In genomic region chr2:216518566-216519119, GRCh38 we compare ENCODE assay signal across 7 cellular contexts. TPM values are rescaled to one million over a fixed set of nuclear protein-coding genes. Genes with fewer than 3 reads are reported as not detected.
DNase-seq lines count a peak whose midpoint lies in the region; ATAC-seq and TF ChIP-seq lines count a peak whose summit lies in the region.
"Not testable (repeated sequence)": the region's sequence is repeated elsewhere in the genome, so short reads cannot be mapped to it uniquely, and the experiment has no call there.

No MANE protein-coding gene starts in this region.

- not testable (repeated sequence) for H3K27ac Mint-ChIP-seq in activated naive CD4-positive, alpha-beta T cell treated with anti-CD3 and anti-CD28 coated beads, Interleukin-2, amount 50 U/mL, for 72 hours
- H3K27ac Mint-ChIP-seq in osteocyte (ENCODE audit: unreplicated experiment), result peak overlapping the region; percentile 35

- peaks cover 17% of the 10 kb centered on the region for H3K4me1 Mint-ChIP-seq in osteocyte (ENCODE audit: unreplicated experiment)

- not testable (repeated sequence) for H3K27ac ChIP-seq in HEK293 (ENCODE audit: extremely low read depth, low read depth, low read length); Panc1 (ENCODE audit: low read length); coronary artery

- H3K27me3 Mint-ChIP-seq in osteocyte (ENCODE audit: unreplicated experiment), result not testable (repeated sequence)

- not testable (repeated sequence) for H3K27me3 ChIP-seq in Panc1 (ENCODE audit: control insufficient read depth, insufficient read depth, low read length)

- H3K9me3 Mint-ChIP-seq in activated naive CD4-positive, alpha-beta T cell treated with anti-CD3 and anti-CD28 coated beads, Interleukin-2, amount 50 U/mL, for 72 hours; osteocyte (ENCODE audit: unreplicated experiment): not testable (repeated sequence)

- not testable (repeated sequence) for H3K9me3 ChIP-seq in HEK293 (ENCODE audit: control insufficient read depth, insufficient read depth, low read depth, low read length); Panc1 (ENCODE audit: control insufficient read depth, insufficient read depth, low read depth, low read length)

- not testable (repeated sequence) for H3K4me1 ChIP-seq in HEK293 (ENCODE audit: control insufficient read depth, insufficient read depth, low read length); Panc1 (ENCODE audit: control insufficient read depth, insufficient read depth, low read length)

- not testable (repeated sequence) for TF ChIP-seq CTCF in AG10803 (conservative IDR thresholded peaks at IDR 0.05; ENCODE audit: low read length); HEK293 (tag by site-specific recombination; IDR thresholded peaks at IDR 0.05); Panc1 (IDR thresholded peaks at IDR 0.05); coronary artery (IDR thresholded peaks at IDR 0.05); osteocyte (IDR thresholded peaks at IDR 0.05)

- ATAC-seq in Panc1, result 0 out of 2 replicates have a peak, but pooled peaks have one; percentile 15
- peak; percentile 9 to 35 for ATAC-seq in activated naive CD4-positive, alpha-beta T cell treated with anti-CD3 and anti-CD28 coated beads, Interleukin-2, amount 50 U/mL, for 72 hours

- not testable (repeated sequence) for H3K36me3 Mint-ChIP-seq in activated naive CD4-positive, alpha-beta T cell treated with anti-CD3 and anti-CD28 coated beads, Interleukin-2, amount 50 U/mL, for 72 hours; osteocyte (ENCODE audit: unreplicated experiment)

- H3K36me3 ChIP-seq in HEK293 (ENCODE audit: control insufficient read depth in 2 of 2, insufficient read depth in 1 of 2, low read length in 2 of 2), result peaks cover 0 to 10% of the 10 kb centered on the region in 2 experiments; a peak in 2 of 3 replicates
- H3K36me3 ChIP-seq in Panc1 (ENCODE audit: control insufficient read depth, insufficient read depth, low read length), result not testable (repeated sequence)

- POLR2A ChIA-PET in HEK293 (lab: Yijun Ruan, JAX), result interaction anchor here (0.6 kb wide), 1 partner anchor 12 kb away, joined by 7 read pairs; no protein-coding TSS in a partner anchor
- POLR2A ChIA-PET in Panc1 (lab: Charles Lee), result not testable (repeated sequence)

- in situ Hi-C loops in Panc1 (cut with HindIII; ENCODE audit: low pct_unique_long_range_greater_than_20kb, low sequenced_read_pairs), result not testable (repeated sequence)

- H3K4me3 Mint-ChIP-seq in osteocyte (ENCODE audit: unreplicated experiment), result not testable (repeated sequence)

- not testable (repeated sequence) for BruUV-seq in Panc1 (replicated peaks; lab: Mats Ljungman, UMichigan)

- CTCF ChIA-PET in HEK293 (lab: Yijun Ruan, JAX), result interaction anchor here (0.7 to 13.1 kb wide), 31 partner anchors 8 to 1238 kb away, joined by 3 to 376 read pairs (median 5); partner anchors contain the start of gene IGFBP5
- CTCF ChIA-PET in Panc1 (lab: Charles Lee), result interaction anchor here (1.0 to 1.1 kb wide), 2 partner anchors 148 to 149 kb away, joined by 3 to 6 read pairs; no protein-coding TSS in a partner anchor

- peak; percentile 56 for DNase-seq in AG10803 (ENCODE audit: low read depth)
- DNase-seq in Panc1 (ENCODE audit: low read depth, low spot score); activated naive CD4-positive, alpha-beta T cell treated with anti-CD3 and anti-CD28 coated beads, Interleukin-2, amount 50 U/mL, for 72 hours (ENCODE audit: low spot score in 2 of 2); osteocyte (ENCODE audit: extremely low spot score, unreplicated experiment): not testable (repeated sequence)
- DNase-seq in coronary artery (ENCODE audit: low spot score), result peak; percentile 19
- peak; percentile 53 for DNase-seq in fibroblast of peridontal ligament (ENCODE audit: extremely low read depth)

- intact Hi-C loops in Panc1 (cut with micrococcal nuclease; ENCODE audit: unreplicated experiment), result loop anchor here (1.0 kb wide), 1 partner anchor 148 kb away; no protein-coding TSS in a partner anchor

- not testable (repeated sequence) for H3K4me3 ChIP-seq in AG10803 (ENCODE audit: low read length); HEK293 (ENCODE audit: low read depth, low read length); Panc1 (ENCODE audit: low read depth in 2 of 2, low read length in 2 of 2); coronary artery

TF ChIP-seq in HEK293, 187 proteins besides CTCF, POLR2A, EP300 and RAD21 (continues in another document):
- TF ChIP-seq ZNF791 (tag by site-specific recombination; IDR thresholded peaks at IDR 0.05), result 0 out of 2 replicates have a peak, but pooled peaks have one; percentile 62
- peak; percentile 66; the same call in 1 of the 2 replicates for TF ChIP-seq RBAK (tag by site-specific recombination; IDR thresholded peaks at IDR 0.05)
- peak; percentile 97 for TF ChIP-seq ZNF394 (tag by site-specific recombination; IDR thresholded peaks at IDR 0.05; ENCODE audit: borderline replicate concordance)
- TF ChIP-seq ZNF266 (tag by site-specific recombination; IDR thresholded peaks at IDR 0.05; ENCODE audit: low read depth), result peak; percentile 65
- peak; percentile 32; the same call in 1 of the 2 replicates for TF ChIP-seq ZNF341 (tag by site-specific recombination; IDR thresholded peaks at IDR 0.05; ENCODE audit: low read depth)
- peak; percentile 96 for TF ChIP-seq ZNF518A (tag by site-specific recombination; conservative IDR thresholded peaks at IDR 0.05; ENCODE audit: low read depth)
- peak; percentile 81 for TF ChIP-seq REST (tag by site-specific recombination; IDR thresholded peaks at IDR 0.05)
- TF ChIP-seq ZNF140 (tag by site-specific recombination; IDR thresholded peaks at IDR 0.05), result peak; percentile 96
- TF ChIP-seq ZNF426 (tag by site-specific recombination; IDR thresholded peaks at IDR 0.05), result peak; percentile 96

RNA-seq across cellular contexts. Expression of gene RPL37A, which starts 20.0 kb away (rescaled TPM):
- total RNA-seq in Panc1 (2021; ENCODE audit: unreplicated experiment) (1,826 TPM), osteocyte (2,580 and 2,608 TPM in 2 replicates)
- polyA plus RNA-seq in Panc1 (2012; ENCODE audit: insufficient read length), result 2,589 TPM
- total RNA-seq in activated naive CD4-positive, alpha-beta T cell treated with anti-CD3 and anti-CD28 coated beads, Interleukin-2, amount 50 U/mL, for 72 hours, result 1,000 to 10,000 TPM; 3,400 to 3,972 TPM
